In genomic region chr5:45038366-45038987, GRCh38 we compare ENCODE assay signal across 8 cellular contexts.
DNase-seq lines count a peak whose midpoint lies in the region; ATAC-seq and TF ChIP-seq lines count a peak whose summit lies in the region.

No MANE protein-coding gene starts in this region.

- WGBS in GM23248 (ENCODE audit: low coverage in 1 of 2, low lambda C conversion rate in 2 of 2, missing lambda C conversion rate in 2 of 2), 2 experiments, result 6 to 8% methylated on average over 3 of the region's 3 CpGs

- no peaks in the 10 kb centered on the region for H3K4me1 ChIP-seq in GM23248 (ENCODE audit: insufficient read depth)

- no peaks in the 10 kb centered on the region for H3K27me3 Mint-ChIP-seq in type B pancreatic cell

- in situ Hi-C loops in GM23248 (cut with MboI), result no loop called here

- no peak overlapping the region for H3K27ac ChIP-seq in GM23248

- DNase-seq in GM06990 (ENCODE audit: extremely low read depth, insufficient read length) (no peak), GM23248 (peak; percentile 48), M059J (ENCODE audit: low read depth) (peak; percentile 44), SK-N-DZ (ENCODE audit: low spot score) (peak; percentile 29), glomerular visceral epithelial cell (ENCODE audit: extremely low spot score) (peak; percentile 9), type B pancreatic cell (ENCODE audit: extremely low spot score, unreplicated experiment) (no peak)
- no peak for DNase-seq in stimulated activated CD4-positive, alpha-beta T cell treated with anti-CD3 and anti-CD28 coated beads, Interleukin-1b, Interleukin-23, amount 100 ng/mL, for 48 hours

- H3K9me2 ChIP-seq in GM23248 (ENCODE audit: insufficient read depth), result no peaks in the 10 kb centered on the region

- no peak overlapping the region for H3K4me3 Mint-ChIP-seq in type B pancreatic cell

- no peaks in the 10 kb centered on the region for H3K4me1 Mint-ChIP-seq in type B pancreatic cell (ENCODE audit: unreplicated experiment)

- no peaks in the 10 kb centered on the region for H4K20me1 ChIP-seq in GM23248 (ENCODE audit: insufficient read depth)

- ATAC-seq in HG02840 (IDR thresholded peaks at IDR 0.05; ENCODE audit: low FRiP score, unreplicated experiment), result no peak

- H3K4me3 ChIP-seq in GM06990 (replicated peaks; ENCODE audit: low read depth, low read length) (no peak overlapping the region), GM23248 (no peak overlapping the region)

- H3K27ac Mint-ChIP-seq in type B pancreatic cell, result no peak overlapping the region

- no peak overlapping the region for H3K4me2 ChIP-seq in GM23248 (ENCODE audit: unreplicated experiment)

- H3K27me3 ChIP-seq in GM06990 (replicated peaks; ENCODE audit: control insufficient read depth, insufficient read depth, low read length), result no peaks in the 10 kb centered on the region
- no peaks in the 10 kb centered on the region for H3K27me3 ChIP-seq in GM23248 (replicated peaks; ENCODE audit: insufficient read depth)

- 0 out of 2 replicates have a peak overlapping the region, but pooled peaks have one; percentile 38 for H2AFZ ChIP-seq in GM23248

- no peaks in the 10 kb centered on the region for H3K9me3 ChIP-seq in GM23248 (ENCODE audit: low read depth)

- H3K9ac ChIP-seq in GM23248, result no peak overlapping the region

- H3F3A ChIP-seq in GM23248 (ENCODE audit: insufficient read depth), result no peaks in the 10 kb centered on the region

- H3K36me3 ChIP-seq in GM06990 (ENCODE audit: control insufficient read depth, insufficient read depth, low read length) (no peaks in the 10 kb centered on the region), GM23248 (ENCODE audit: low read depth) (no peaks in the 10 kb centered on the region)

- peak; percentile 59 for TF ChIP-seq CTCF in GM06990 (IDR thresholded peaks at IDR 0.05; ENCODE audit: insufficient read depth, low read length, poor library complexity, severe bottlenecking)
- TF ChIP-seq CTCF in type B pancreatic cell (conservative IDR thresholded peaks at IDR 0.05), result peak; percentile 85

- no peaks in the 10 kb centered on the region for H3K36me3 Mint-ChIP-seq in type B pancreatic cell

- H3K79me2 ChIP-seq in GM23248 (ENCODE audit: insufficient read depth), result no peaks in the 10 kb centered on the region

- H3K9me3 Mint-ChIP-seq in type B pancreatic cell, result no peaks in the 10 kb centered on the region

Comparison
In these comparisons a context has a peak if more than half of its experiments do, and no peak if none do; other contexts are left out.
1. DNase-seq: peak in GM23248 (single experiment), M059J (single experiment), SK-N-DZ (single experiment) and glomerular visceral epithelial cell (single experiment); none in GM06990 (single experiment), type B pancreatic cell (single experiment) and stimulated activated CD4-positive, alpha-beta T cell treated with anti-CD3 and anti-CD28 coated beads, Interleukin-1b, Interleukin-23, amount 100 ng/mL, for 48 hours (single experiment).